Comparison of ENCODE assay signal across 24 cellular contexts in genomic region chr12:70983692-70984091, GRCh38.
DNase-seq lines count a peak whose midpoint lies in the region; ATAC-seq and TF ChIP-seq lines count a peak whose summit lies in the region.
"Had no signal": no experiment of that assay in that cellular context is flagged by ENCODE, and none has a peak within 500 bp of the region (broad histone marks: within the 10 kb centered on the region; RNA-seq: fewer than 3 reads in every experiment).

No MANE protein-coding gene starts in this region.

- POLR2A ChIA-PET in MCF 10A (lab: Yijun Ruan, JAX): interaction anchor here (0.8 to 1.4 kb wide), 2 partner anchors 10 to 16 kb away, joined by 3 to 4 read pairs; no protein-coding TSS in a partner anchor

- no peak overlapping the region for H2AK5ac ChIP-seq in mesendoderm (ENCODE audit: low read length)

- H3K4me3 ChIP-seq in breast epithelium: no peak overlapping the region
- no peak overlapping the region for H3K4me3 ChIP-seq in fibroblast of pulmonary artery (replicated peaks; ENCODE audit: low read depth, low read length)
- no peak overlapping the region for H3K4me3 ChIP-seq in mesendoderm (ENCODE audit: low read length)
- no peak overlapping the region for H3K4me3 ChIP-seq in sigmoid colon
- H3K4me3 ChIP-seq: upper lobe of left lung had no signal

- H3K27me3 ChIP-seq in breast epithelium (no peaks in the 10 kb centered on the region), mesendoderm (ENCODE audit: insufficient read depth, low read length, poor library complexity) (no peaks in the 10 kb centered on the region), sigmoid colon (no peaks in the 10 kb centered on the region)
- H3K27me3 ChIP-seq: BE2C, upper lobe of left lung had no signal

- H4K8ac ChIP-seq in mesendoderm (ENCODE audit: low read depth, low read length): no peak overlapping the region

- no peak overlapping the region for H2BK5ac ChIP-seq in mesendoderm (ENCODE audit: low read length)

- H3K4ac ChIP-seq in mesendoderm (ENCODE audit: low read depth, low read length): no peak overlapping the region

- H3K36me3 Mint-ChIP-seq in MCF 10A (ENCODE audit: insufficient read depth, unreplicated experiment): no peaks in the 10 kb centered on the region
- H3K36me3 Mint-ChIP-seq: brain; naive thymus-derived CD8-positive, alpha-beta T cell had no signal

- no peak for DNase-seq in MCF 10A (ENCODE audit: unreplicated experiment)
- DNase-seq in breast epithelium (ENCODE audit: low spot score in 2 of 2): no peak
- DNase-seq in fibroblast of pulmonary artery (ENCODE audit: low read depth): peak; percentile 31
- peak; percentile 69 for DNase-seq in mesendoderm
- DNase-seq in NCI-H2029 treated with DMSO at 0.1 percent for 48 hours (lab: John Stamatoyannopoulos, UW): no peak
- DNase-seq in effector CD8-positive, alpha-beta T cell (lab: John Stamatoyannopoulos, UW): no peak
- no peak for DNase-seq in sigmoid colon
- DNase-seq: 8988T; activated CD4-positive, alpha-beta T cell treated with anti-CD3 and anti-CD28 coated beads, Interleukin-2, amount 50 U/mL, for 4 hours; activated effector memory CD4-positive, alpha-beta T cell treated with Interleukin-2 at 50 U/mL for 16 hours; BE2C; COR-L47; cortex of kidney; DND-41; naive thymus-derived CD8-positive, alpha-beta T cell; NCI-H774; PC-3; SIG-M5; stimulated activated CD4-positive, alpha-beta T cell treated with anti-CD3 and anti-CD28 coated beads, Interleukin-12 subunit alpha, Interleukin-12 subunit beta, amount 100 ng/mL, for 4 hours; T-helper 2 cell; upper lobe of left lung; WERI-Rb-1 had no signal

- TF ChIP-seq POLR2A in breast epithelium (IDR thresholded peaks at IDR 0.05) (no peak), sigmoid colon (IDR thresholded peaks at IDR 0.05) (no peak)

- H3K9me3 Mint-ChIP-seq in MCF 10A (ENCODE audit: unreplicated experiment): no peaks in the 10 kb centered on the region
- H3K9me3 Mint-ChIP-seq: brain had no signal

- CTCF ChIA-PET in MCF 10A (lab: Yijun Ruan, JAX): interaction anchor here (0.9 to 1.4 kb wide), 2 partner anchors 8 to 10 kb away, joined by 3 read pairs; no protein-coding TSS in a partner anchor

- H3K27me3 Mint-ChIP-seq in MCF 10A (ENCODE audit: insufficient read depth, unreplicated experiment): no peaks in the 10 kb centered on the region
- H3K27me3 Mint-ChIP-seq: brain had no signal

- H3K23ac ChIP-seq in mesendoderm (ENCODE audit: low read length): no peak overlapping the region

- H3K4me2 ChIP-seq in mesendoderm (ENCODE audit: low read length): no peak overlapping the region

- no peak for TF ChIP-seq CTCF in MCF 10A (IDR thresholded peaks at IDR 0.05; ENCODE audit: unreplicated experiment)
- no peak for TF ChIP-seq CTCF in breast epithelium (IDR thresholded peaks at IDR 0.05)
- no peak for TF ChIP-seq CTCF in fibroblast of pulmonary artery (IDR thresholded peaks at IDR 0.05; ENCODE audit: low read length, missing control alignments)
- TF ChIP-seq CTCF in sigmoid colon (IDR thresholded peaks at IDR 0.05): no peak

- no TSS peak for BruUV-seq in MCF 10A (replicated peaks; lab: Mats Ljungman, UMichigan)

- no peak overlapping the region for H3K4me3 Mint-ChIP-seq in MCF 10A (ENCODE audit: unreplicated experiment)
- H3K4me3 Mint-ChIP-seq: brain had no signal

- peak overlapping the region; percentile 16 for H3K27ac Mint-ChIP-seq in MCF 10A (ENCODE audit: low read depth, unreplicated experiment)
- H3K27ac Mint-ChIP-seq: brain; naive thymus-derived CD8-positive, alpha-beta T cell had no signal

- WGBS in mesendoderm (ENCODE audit: extremely low coverage, insufficient coverage, low lambda C conversion rate): no CpG with 5 or more reads among the region's 4 CpGs
- WGBS in sigmoid colon, 2 donors: 84 to 90% methylated on average over 4 of the region's 4 CpGs

- H3K56ac ChIP-seq in mesendoderm (ENCODE audit: low read length): no peak overlapping the region

- no peaks in the 10 kb centered on the region for H3K79me1 ChIP-seq in mesendoderm (ENCODE audit: low read length)

- H3K4me1 ChIP-seq in breast epithelium (no peaks in the 10 kb centered on the region), mesendoderm (ENCODE audit: control insufficient read depth, low read depth, low read length) (no peaks in the 10 kb centered on the region), sigmoid colon (no peaks in the 10 kb centered on the region)
- H3K4me1 ChIP-seq: upper lobe of left lung had no signal

- H2BK15ac ChIP-seq in mesendoderm (replicated peaks; ENCODE audit: low read depth): no peak overlapping the region

- no peaks in the 10 kb centered on the region for H3K79me2 ChIP-seq in mesendoderm (ENCODE audit: control insufficient read depth, insufficient read depth, low read length)

- H4K5ac ChIP-seq in mesendoderm (ENCODE audit: low read length): no peak overlapping the region

- H2BK120ac ChIP-seq in mesendoderm (ENCODE audit: low read depth, low read length): no peak overlapping the region

- no peaks in the 10 kb centered on the region for H3K9me3 ChIP-seq in breast epithelium
- no peaks in the 10 kb centered on the region for H3K9me3 ChIP-seq in sigmoid colon
- H3K9me3 ChIP-seq: BE2C, upper lobe of left lung had no signal

- no peak overlapping the region for H3K18ac ChIP-seq in mesendoderm (ENCODE audit: low read length)

- peaks cover 46% of the 10 kb centered on the region for H3K4me1 Mint-ChIP-seq in MCF 10A (ENCODE audit: insufficient read depth, unreplicated experiment)
- H3K4me1 Mint-ChIP-seq: brain; naive thymus-derived CD8-positive, alpha-beta T cell had no signal

- H3K27ac ChIP-seq in breast epithelium (no peak overlapping the region), mesendoderm (ENCODE audit: low read depth, low read length) (no peak overlapping the region), sigmoid colon (no peak overlapping the region)
- H3K27ac ChIP-seq: upper lobe of left lung, WERI-Rb-1 had no signal

- H3K36me3 ChIP-seq in breast epithelium: no peaks in the 10 kb centered on the region
- no peaks in the 10 kb centered on the region for H3K36me3 ChIP-seq in mesendoderm (ENCODE audit: control insufficient read depth, insufficient read depth, low read length)
- H3K36me3 ChIP-seq in sigmoid colon: no peaks in the 10 kb centered on the region
- H3K36me3 ChIP-seq: BE2C, upper lobe of left lung, WERI-Rb-1 had no signal

- no peak for TF ChIP-seq EP300 in sigmoid colon (IDR thresholded peaks at IDR 0.05)

- H3K9ac ChIP-seq in mesendoderm (ENCODE audit: low read length): no peak overlapping the region

- intact Hi-C loops in MCF 10A (cut with micrococcal nuclease): no loop called here
- intact Hi-C loops in breast epithelium (cut with DNase I; ENCODE audit: low total_unique reads): no loop called here
- intact Hi-C loops in sigmoid colon (cut with DNase I): no loop called here

- no peak for ATAC-seq in HG03432 (IDR thresholded peaks at IDR 0.05; ENCODE audit: unreplicated experiment)
- ATAC-seq: naive thymus-derived CD8-positive, alpha-beta T cell; PC-3 had no signal

Comparison
In these comparisons a context has a peak if more than half of its experiments do, and no peak if none do; other contexts are left out.
1. DNase-seq: peak in fibroblast of pulmonary artery (single experiment) and mesendoderm (single experiment); none in MCF 10A (single experiment), breast epithelium (0 of 2), NCI-H2029 treated with DMSO at 0.1 percent for 48 hours (single experiment), effector CD8-positive, alpha-beta T cell (single experiment) and sigmoid colon (single experiment).